In the genomic region with DNA sequence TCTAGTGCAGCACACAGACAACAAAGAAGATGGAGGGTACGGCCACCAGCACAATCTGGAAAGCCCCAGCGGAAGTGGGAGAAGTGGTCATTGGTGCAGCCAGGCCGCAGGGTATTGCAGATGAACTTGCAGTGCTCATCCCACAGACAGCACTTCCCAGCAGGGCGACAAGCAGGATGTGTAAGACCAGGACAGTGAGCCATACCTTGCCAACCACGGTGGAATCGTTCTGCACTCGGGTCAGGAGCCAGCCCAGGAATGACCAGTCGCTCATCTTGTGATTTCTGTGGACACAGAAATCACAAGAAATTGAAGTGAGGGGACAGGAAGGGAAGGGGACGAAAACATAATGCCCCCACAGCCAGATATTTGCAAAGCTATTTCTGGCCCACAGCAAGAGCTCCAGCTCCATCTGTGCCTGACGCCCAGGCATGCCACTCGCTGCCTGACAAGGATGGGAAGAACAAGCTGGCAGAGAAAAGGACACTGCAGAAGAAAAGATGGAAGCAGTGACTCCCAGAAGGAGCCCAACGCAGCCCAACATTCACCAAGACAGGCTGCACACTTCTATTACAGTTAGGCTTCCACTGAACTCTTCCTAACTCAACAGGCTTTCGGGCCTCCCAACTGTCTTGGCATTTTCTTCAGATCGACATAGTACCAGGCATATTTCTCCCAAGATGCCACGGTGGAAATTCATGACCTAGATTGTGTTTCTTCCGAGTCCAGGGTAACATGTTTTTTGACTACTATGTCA, we compare ENCODE assay signal across 2 cellular contexts.
TF ChIP-seq lines count a peak whose summit lies in the region.

No MANE protein-coding gene starts in this region.

TF ChIP-seq in GM12891, 5 proteins besides CTCF, POLR2A, EP300 and RAD21:
- TF ChIP-seq SPI1 (IDR thresholded peaks at IDR 0.05; ENCODE audit: low read depth, low read length) (peak; percentile 57), POLR2AphosphoS5 (IDR thresholded peaks at IDR 0.05; ENCODE audit: low read depth, low read length) (no peak)
TF ChIP-seq in GM12891: peak in this region for 1.

TF ChIP-seq in K562, 482 proteins besides CTCF, POLR2A, EP300 and RAD21:
- TF ChIP-seq MCM3 (IDR thresholded peaks at IDR 0.05) (no peak), ZNF174 (CRISPR knock-in tag; IDR thresholded peaks at IDR 0.05) (no peak), ELF1 (tag; IDR thresholded peaks at IDR 0.05) (no peak), ZNF444 (CRISPR knock-in tag; IDR thresholded peaks at IDR 0.05) (no peak)
- TF ChIP-seq, protein P1, sequence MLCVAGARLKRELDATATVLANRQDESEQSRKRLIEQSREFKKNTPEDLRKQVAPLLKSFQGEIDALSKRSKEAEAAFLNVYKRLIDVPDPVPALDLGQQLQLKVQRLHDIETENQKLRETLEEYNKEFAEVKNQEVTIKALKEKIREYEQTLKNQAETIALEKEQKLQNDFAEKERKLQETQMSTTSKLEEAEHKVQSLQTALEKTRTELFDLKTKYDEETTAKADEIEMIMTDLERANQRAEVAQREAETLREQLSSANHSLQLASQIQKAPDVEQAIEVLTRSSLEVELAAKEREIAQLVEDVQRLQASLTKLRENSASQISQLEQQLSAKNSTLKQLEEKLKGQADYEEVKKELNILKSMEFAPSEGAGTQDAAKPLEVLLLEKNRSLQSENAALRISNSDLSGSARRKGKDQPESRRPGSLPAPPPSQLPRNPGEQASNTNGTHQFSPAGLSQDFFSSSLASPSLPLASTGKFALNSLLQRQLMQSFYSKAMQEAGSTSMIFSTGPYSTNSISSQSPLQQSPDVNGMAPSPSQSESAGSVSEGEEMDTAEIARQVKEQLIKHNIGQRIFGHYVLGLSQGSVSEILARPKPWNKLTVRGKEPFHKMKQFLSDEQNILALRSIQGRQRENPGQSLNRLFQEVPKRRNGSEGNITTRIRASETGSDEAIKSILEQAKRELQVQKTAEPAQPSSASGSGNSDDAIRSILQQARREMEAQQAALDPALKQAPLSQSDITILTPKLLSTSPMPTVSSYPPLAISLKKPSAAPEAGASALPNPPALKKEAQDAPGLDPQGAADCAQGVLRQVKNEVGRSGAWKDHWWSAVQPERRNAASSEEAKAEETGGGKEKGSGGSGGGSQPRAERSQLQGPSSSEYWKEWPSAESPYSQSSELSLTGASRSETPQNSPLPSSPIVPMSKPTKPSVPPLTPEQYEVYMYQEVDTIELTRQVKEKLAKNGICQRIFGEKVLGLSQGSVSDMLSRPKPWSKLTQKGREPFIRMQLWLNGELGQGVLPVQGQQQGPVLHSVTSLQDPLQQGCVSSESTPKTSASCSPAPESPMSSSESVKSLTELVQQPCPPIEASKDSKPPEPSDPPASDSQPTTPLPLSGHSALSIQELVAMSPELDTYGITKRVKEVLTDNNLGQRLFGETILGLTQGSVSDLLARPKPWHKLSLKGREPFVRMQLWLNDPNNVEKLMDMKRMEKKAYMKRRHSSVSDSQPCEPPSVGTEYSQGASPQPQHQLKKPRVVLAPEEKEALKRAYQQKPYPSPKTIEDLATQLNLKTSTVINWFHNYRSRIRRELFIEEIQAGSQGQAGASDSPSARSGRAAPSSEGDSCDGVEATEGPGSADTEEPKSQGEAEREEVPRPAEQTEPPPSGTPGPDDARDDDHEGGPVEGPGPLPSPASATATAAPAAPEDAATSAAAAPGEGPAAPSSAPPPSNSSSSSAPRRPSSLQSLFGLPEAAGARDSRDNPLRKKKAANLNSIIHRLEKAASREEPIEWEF (CRISPR knock-in tag; IDR thresholded peaks at IDR 0.05), result no peak
- TF ChIP-seq, protein P2, sequence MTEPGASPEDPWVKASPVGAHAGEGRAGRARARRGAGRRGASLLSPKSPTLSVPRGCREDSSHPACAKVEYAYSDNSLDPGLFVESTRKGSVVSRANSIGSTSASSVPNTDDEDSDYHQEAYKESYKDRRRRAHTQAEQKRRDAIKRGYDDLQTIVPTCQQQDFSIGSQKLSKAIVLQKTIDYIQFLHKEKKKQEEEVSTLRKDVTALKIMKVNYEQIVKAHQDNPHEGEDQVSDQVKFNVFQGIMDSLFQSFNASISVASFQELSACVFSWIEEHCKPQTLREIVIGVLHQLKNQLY (CRISPR knock-in tag; conservative IDR thresholded peaks at IDR 0.05), result no peak
- TF ChIP-seq, protein P3, sequence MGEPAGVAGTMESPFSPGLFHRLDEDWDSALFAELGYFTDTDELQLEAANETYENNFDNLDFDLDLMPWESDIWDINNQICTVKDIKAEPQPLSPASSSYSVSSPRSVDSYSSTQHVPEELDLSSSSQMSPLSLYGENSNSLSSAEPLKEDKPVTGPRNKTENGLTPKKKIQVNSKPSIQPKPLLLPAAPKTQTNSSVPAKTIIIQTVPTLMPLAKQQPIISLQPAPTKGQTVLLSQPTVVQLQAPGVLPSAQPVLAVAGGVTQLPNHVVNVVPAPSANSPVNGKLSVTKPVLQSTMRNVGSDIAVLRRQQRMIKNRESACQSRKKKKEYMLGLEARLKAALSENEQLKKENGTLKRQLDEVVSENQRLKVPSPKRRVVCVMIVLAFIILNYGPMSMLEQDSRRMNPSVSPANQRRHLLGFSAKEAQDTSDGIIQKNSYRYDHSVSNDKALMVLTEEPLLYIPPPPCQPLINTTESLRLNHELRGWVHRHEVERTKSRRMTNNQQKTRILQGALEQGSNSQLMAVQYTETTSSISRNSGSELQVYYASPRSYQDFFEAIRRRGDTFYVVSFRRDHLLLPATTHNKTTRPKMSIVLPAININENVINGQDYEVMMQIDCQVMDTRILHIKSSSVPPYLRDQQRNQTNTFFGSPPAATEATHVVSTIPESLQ (CRISPR knock-in tag; IDR thresholded peaks at IDR 0.05), result no peak
